ENCODE assay signal across 18 cellular contexts in the genomic region with DNA sequence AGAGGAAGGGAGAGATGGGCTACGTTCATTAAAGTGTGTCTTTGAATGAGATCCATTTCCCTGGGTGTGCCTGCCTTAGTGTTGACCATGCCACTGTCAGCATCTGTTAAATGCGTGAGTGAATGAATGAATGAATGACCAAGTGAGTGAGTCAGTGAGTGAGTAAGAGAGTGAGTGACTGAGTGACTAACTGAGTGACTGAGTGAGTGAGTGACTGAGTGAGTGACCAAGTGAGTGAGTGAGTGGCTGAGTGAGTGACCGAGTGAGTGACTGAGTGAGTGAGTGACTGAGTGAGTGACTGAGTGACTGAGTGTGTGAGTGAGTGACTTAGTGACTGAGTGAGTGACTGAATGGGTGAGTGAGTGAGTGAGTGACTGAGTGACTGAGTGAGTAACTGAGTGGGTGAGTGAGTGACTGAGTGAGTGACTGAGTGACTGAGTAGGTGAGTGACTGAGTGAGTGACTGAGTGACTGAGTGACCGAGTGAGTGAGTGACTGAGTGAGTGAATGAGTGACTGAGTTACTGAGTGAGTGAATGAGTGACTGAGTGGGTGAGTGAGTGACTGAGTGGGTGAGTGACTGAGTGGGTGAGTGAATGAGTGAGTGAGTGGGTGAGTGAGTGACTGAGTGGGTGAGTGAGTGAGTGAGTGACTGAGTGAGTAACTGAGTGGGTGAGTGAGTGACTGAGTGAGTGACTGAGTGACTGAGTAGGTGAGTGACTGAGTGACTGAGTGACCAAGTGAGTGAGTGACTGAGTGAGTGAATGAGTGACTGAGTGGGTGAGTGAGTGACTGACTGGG. TPM values are rescaled to one million over a fixed set of nuclear protein-coding genes. Genes with fewer than 3 reads are reported as not detected.
DNase-seq lines count a peak whose midpoint lies in the region; ATAC-seq and TF ChIP-seq lines count a peak whose summit lies in the region.
"Had no signal": no experiment of that assay in that cellular context is flagged by ENCODE, and none has a peak within 500 bp of the region (broad histone marks: within the 10 kb centered on the region; RNA-seq: fewer than 3 reads in every experiment).

No MANE protein-coding gene starts in this region.

- CTCF ChIA-PET in activated naive CD4-positive, alpha-beta T cell treated with anti-CD3 and anti-CD28 coated beads for 36 hours (lab: Charles Lee) = interaction anchor here (1.0 to 1.1 kb wide), 2 partner anchors 13 to 17 kb away, joined by 3 to 4 read pairs; no protein-coding TSS in a partner anchor
- CTCF ChIA-PET in activated CD4-positive, alpha-beta memory T cell treated with anti-CD3 and anti-CD28 coated beads for 36 hours (lab: Charles Lee) = no interaction called here

- H3K4me1 Mint-ChIP-seq in activated naive CD4-positive, alpha-beta T cell treated with anti-CD3 and anti-CD28 coated beads for 36 hours (ENCODE audit: low read depth) = peaks cover 80% of the 10 kb centered on the region
- peaks cover 85% of the 10 kb centered on the region for H3K4me1 Mint-ChIP-seq in activated CD4-positive, alpha-beta memory T cell treated with anti-CD3 and anti-CD28 coated beads for 36 hours (ENCODE audit: low read depth)
- H3K4me1 Mint-ChIP-seq in nephron progenitor cell = no peaks in the 10 kb centered on the region
- H3K4me1 Mint-ChIP-seq: activated B cell treated with CpG ODN at 0.5 μM for 24 hours had no signal

- POLR2A ChIA-PET in activated CD4-positive, alpha-beta memory T cell treated with anti-CD3 and anti-CD28 coated beads for 36 hours (lab: Charles Lee) = no interaction called here

- H3K4me3 Mint-ChIP-seq in activated naive CD4-positive, alpha-beta T cell treated with anti-CD3 and anti-CD28 coated beads for 36 hours = no peak overlapping the region
- H3K4me3 Mint-ChIP-seq in activated CD4-positive, alpha-beta memory T cell treated with anti-CD3 and anti-CD28 coated beads for 36 hours = no peak overlapping the region
- no peak overlapping the region for H3K4me3 Mint-ChIP-seq in nephron progenitor cell
- H3K4me3 Mint-ChIP-seq: activated B cell treated with CpG ODN at 0.5 μM for 24 hours had no signal

- no peak for DNase-seq in activated naive CD4-positive, alpha-beta T cell treated with anti-CD3 and anti-CD28 coated beads for 36 hours
- no peak for DNase-seq in activated naive CD4-positive, alpha-beta T cell (lab: John Stamatoyannopoulos, UW)
- no peak for DNase-seq in activated CD4-positive, alpha-beta memory T cell treated with anti-CD3 and anti-CD28 coated beads for 36 hours
- DNase-seq in NCI-H2107 (lab: John Stamatoyannopoulos, UW) = no peak
- DNase-seq in nephron progenitor cell = no peak
- DNase-seq: ACHN, activated B cell treated with CpG ODN at 0.5 μM for 24 hours, brain microvascular endothelial cell, C1 segment of cervical spinal cord, cortex of kidney, foreskin melanocyte, NCI-H1417 treated with DMSO at 0.1 percent for 48 hours, NCI-H526, SHP77 treated with DMSO at 0.1 percent for 48 hours had no signal

- peaks cover 25% of the 10 kb centered on the region for H3K9me3 Mint-ChIP-seq in activated naive CD4-positive, alpha-beta T cell treated with anti-CD3 and anti-CD28 coated beads for 36 hours
- peaks cover 26% of the 10 kb centered on the region for H3K9me3 Mint-ChIP-seq in activated CD4-positive, alpha-beta memory T cell treated with anti-CD3 and anti-CD28 coated beads for 36 hours
- peaks cover 44% of the 10 kb centered on the region for H3K9me3 Mint-ChIP-seq in nephron progenitor cell

- no peaks in the 10 kb centered on the region for H3K27me3 Mint-ChIP-seq in activated naive CD4-positive, alpha-beta T cell treated with anti-CD3 and anti-CD28 coated beads for 36 hours (ENCODE audit: low read depth)
- no peaks in the 10 kb centered on the region for H3K27me3 Mint-ChIP-seq in activated CD4-positive, alpha-beta memory T cell treated with anti-CD3 and anti-CD28 coated beads for 36 hours
- H3K27me3 Mint-ChIP-seq in nephron progenitor cell (ENCODE audit: low read depth, poor library complexity) = peaks cover 31% of the 10 kb centered on the region

- no peak for ATAC-seq in GM21576 (IDR thresholded peaks at IDR 0.05; ENCODE audit: unreplicated experiment)

- intact Hi-C loops in activated naive CD4-positive, alpha-beta T cell treated with anti-CD3 and anti-CD28 coated beads for 36 hours (cut with micrococcal nuclease) = no loop called here
- intact Hi-C loops in activated CD4-positive, alpha-beta memory T cell treated with anti-CD3 and anti-CD28 coated beads for 36 hours (cut with micrococcal nuclease) = no loop called here

- H3K27ac Mint-ChIP-seq in activated naive CD4-positive, alpha-beta T cell treated with anti-CD3 and anti-CD28 coated beads for 36 hours = peak overlapping the region; percentile 48
- H3K27ac Mint-ChIP-seq in activated CD4-positive, alpha-beta memory T cell treated with anti-CD3 and anti-CD28 coated beads for 36 hours = peak overlapping the region; percentile 78
- H3K27ac Mint-ChIP-seq in nephron progenitor cell = no peak overlapping the region
- H3K27ac Mint-ChIP-seq: activated B cell treated with CpG ODN at 0.5 μM for 24 hours had no signal

- peak overlapping the region; percentile 48 for H3K27ac ChIP-seq in cingulate gyrus (ENCODE audit: low read depth, low read length)
- H3K27ac ChIP-seq in temporal lobe (ENCODE audit: low read depth, low read length) = peak overlapping the region; percentile 36
- H3K27ac ChIP-seq: brain microvascular endothelial cell, skin epidermis had no signal

- peaks cover 10% of the 10 kb centered on the region for H3K36me3 Mint-ChIP-seq in activated naive CD4-positive, alpha-beta T cell treated with anti-CD3 and anti-CD28 coated beads for 36 hours (ENCODE audit: low read depth)
- peaks cover 16% of the 10 kb centered on the region for H3K36me3 Mint-ChIP-seq in activated CD4-positive, alpha-beta memory T cell treated with anti-CD3 and anti-CD28 coated beads for 36 hours
- peaks cover 12% of the 10 kb centered on the region for H3K36me3 Mint-ChIP-seq in nephron progenitor cell (ENCODE audit: low read depth)

- no peak for TF ChIP-seq CTCF in nephron progenitor cell (IDR thresholded peaks at IDR 0.05)

RNA-seq across cellular contexts. Expression of a gene that starts 11.2 kb away (rescaled TPM):
- total RNA-seq in activated naive CD4-positive, alpha-beta T cell treated with anti-CD3 and anti-CD28 coated beads for 36 hours = 10 to 100 TPM; 22.3 to 23.5 TPM
- 10 to 100 TPM; 63.5 to 63.6 TPM for total RNA-seq in activated CD4-positive, alpha-beta memory T cell treated with anti-CD3 and anti-CD28 coated beads for 36 hours
- not detected for total RNA-seq in temporal lobe
- total RNA-seq: activated B cell treated with CpG ODN at 0.5 μM for 24 hours had no signal

Comparison
In these comparisons a context has a peak if more than half of its experiments do, and no peak if none do; other contexts are left out.
1. RNA of a gene that starts 11.2 kb away (total RNA-seq): 63.5 to 63.6 TPM in activated CD4-positive, alpha-beta memory T cell treated with anti-CD3 and anti-CD28 coated beads for 36 hours and 22.3 to 23.5 TPM in activated naive CD4-positive, alpha-beta T cell treated with anti-CD3 and anti-CD28 coated beads for 36 hours; not detected in temporal lobe (single experiment); every median in the first group is over 10 times any median in the second.